1 cellular context compared by ENCODE assay signal in genomic region chr2:240727439-240727838, GRCh38.
TF ChIP-seq lines count a peak whose summit lies in the region.

No MANE protein-coding gene starts in this region.

TF ChIP-seq in H1, 55 proteins besides CTCF, POLR2A, EP300 and RAD21:
- TF ChIP-seq CHD1 (IDR thresholded peaks at IDR 0.05; ENCODE audit: low read depth, low read length) = no peak
- TF ChIP-seq CHD7 (IDR thresholded peaks at IDR 0.05; ENCODE audit: insufficient replicate concordance, low read length) = no peak
- no peak for TF ChIP-seq SIN3A (conservative IDR thresholded peaks at IDR 0.05 in 1 of 2, IDR thresholded peaks at IDR 0.05 in 1 of 2; ENCODE audit: low read depth in 1 of 2, low read length in 2 of 2)
- no peak for TF ChIP-seq CREB1 (IDR thresholded peaks at IDR 0.05)
- TF ChIP-seq TBP (IDR thresholded peaks at IDR 0.05; ENCODE audit: low read depth, low read length) = no peak
- TF ChIP-seq TAF1 (IDR thresholded peaks at IDR 0.05; ENCODE audit: low read depth, low read length) = no peak
- no peak for TF ChIP-seq KDM5A (IDR thresholded peaks at IDR 0.05; ENCODE audit: low read length)
- no peak for TF ChIP-seq NRF1 (IDR thresholded peaks at IDR 0.05; ENCODE audit: low read depth, low read length)
- TF ChIP-seq JUND (IDR thresholded peaks at IDR 0.05; ENCODE audit: low read length) = no peak
- TF ChIP-seq HDAC2 (IDR thresholded peaks at IDR 0.05; ENCODE audit: borderline replicate concordance in 1 of 2, low read depth in 2 of 2, low read length in 2 of 2) = no peak
- no peak for TF ChIP-seq CTBP2 (IDR thresholded peaks at IDR 0.05; ENCODE audit: borderline replicate concordance, insufficient read depth, insufficient read length, low read length)
- no peak for TF ChIP-seq TCF12 (IDR thresholded peaks at IDR 0.05; ENCODE audit: low read depth, low read length)
- TF ChIP-seq EGR1 (IDR thresholded peaks at IDR 0.05; ENCODE audit: borderline replicate concordance, low read depth, low read length) = no peak
